In genomic region chr12:24754690-24755638, GRCh38 we compare ENCODE assay signal across 8 cellular contexts.
DNase-seq lines count a peak whose midpoint lies in the region; ATAC-seq and TF ChIP-seq lines count a peak whose summit lies in the region.

No MANE protein-coding gene starts in this region.

- DNase-seq in A172 (ENCODE audit: low spot score) (peak; percentile 46), GM23338 (ENCODE audit: low spot score) (no peak), left lobe of liver (ENCODE audit: low spot score) (peak; percentile 46), left ventricle myocardium inferior (no peak), colonic mucosa (no peak), ecto neural progenitor cell (ENCODE audit: low spot score) (no peak)
- peak; percentile 39 to 48 for DNase-seq in activated T-cell treated with anti-CD3 and anti-CD28 coated beads, Interleukin-2, amount 50 U/mL, for 72 hours

- no peaks in the 10 kb centered on the region for H3K9me3 Mint-ChIP-seq in GM23338
- peaks cover 0 to 2% of the 10 kb centered on the region in 2 donors for H3K9me3 Mint-ChIP-seq in activated T-cell treated with anti-CD3 and anti-CD28 coated beads, Interleukin-2, amount 50 U/mL, for 72 hours

- H3K27me3 ChIP-seq in GM23338 (ENCODE audit: insufficient read depth) = no peaks in the 10 kb centered on the region
- H3K27me3 ChIP-seq in left ventricle myocardium inferior (ENCODE audit: low read depth) = peaks cover 8% of the 10 kb centered on the region
- no peaks in the 10 kb centered on the region for H3K27me3 ChIP-seq in colonic mucosa

- no peaks in the 10 kb centered on the region for H3K36me3 ChIP-seq in GM23338 (ENCODE audit: insufficient read depth)
- H3K36me3 ChIP-seq in left ventricle myocardium inferior = no peaks in the 10 kb centered on the region
- H3K36me3 ChIP-seq in colonic mucosa = no peaks in the 10 kb centered on the region

- H3K79me2 ChIP-seq in GM23338 (replicated peaks; ENCODE audit: insufficient read depth) = no peaks in the 10 kb centered on the region

- no peaks in the 10 kb centered on the region for H3K9me3 ChIP-seq in left ventricle myocardium inferior (replicated peaks)
- no peaks in the 10 kb centered on the region for H3K9me3 ChIP-seq in colonic mucosa

- H3K4me3 ChIP-seq in GM23338 = no peak overlapping the region
- no peak overlapping the region for H3K4me3 ChIP-seq in left ventricle myocardium inferior
- H3K4me3 ChIP-seq in colonic mucosa = no peak overlapping the region

- peak overlapping the region; percentile 4; the same call in 1 of the 2 replicates for H2AFZ ChIP-seq in GM23338

- H3K9ac ChIP-seq in colonic mucosa (ENCODE audit: low read depth in 2 of 2, low read length in 2 of 2) = no peak overlapping the region

- H3K4me2 ChIP-seq in GM23338 = no peak overlapping the region

- intact Hi-C loops in left ventricle myocardium inferior (cut with micrococcal nuclease) = no loop called here
- intact Hi-C loops in colonic mucosa (cut with DNase I) = no loop called here

- H3K27me3 Mint-ChIP-seq in GM23338 (ENCODE audit: insufficient read depth, low read depth, poor library complexity) = peaks cover 5% of the 10 kb centered on the region
- H3K27me3 Mint-ChIP-seq in activated T-cell treated with anti-CD3 and anti-CD28 coated beads, Interleukin-2, amount 50 U/mL, for 72 hours (ENCODE audit: low read depth) = peaks cover 28% of the 10 kb centered on the region

- H3K27ac Mint-ChIP-seq in GM23338 = no peak overlapping the region
- H3K27ac Mint-ChIP-seq in activated T-cell treated with anti-CD3 and anti-CD28 coated beads, Interleukin-2, amount 50 U/mL, for 72 hours = peak overlapping the region; percentile 74

- H3K4me1 ChIP-seq in GM23338 (ENCODE audit: insufficient read depth) (peaks cover 2% of the 10 kb centered on the region), left ventricle myocardium inferior (no peaks in the 10 kb centered on the region), colonic mucosa (no peaks in the 10 kb centered on the region)

- TF ChIP-seq CTCF in GM23338 (conservative IDR thresholded peaks at IDR 0.05; ENCODE audit: low read depth in 2 of 2) (no peak), left ventricle myocardium inferior (IDR thresholded peaks at IDR 0.05; ENCODE audit: borderline replicate concordance) (no peak), colonic mucosa (IDR thresholded peaks at IDR 0.05) (no peak)

- H3K27ac ChIP-seq in GM23338 (ENCODE audit: low read depth) = no peak overlapping the region
- H3K27ac ChIP-seq in left ventricle myocardium inferior (replicated peaks) = no peak overlapping the region
- H3K27ac ChIP-seq in colonic mucosa = no peak overlapping the region

- no peaks in the 10 kb centered on the region for H4K20me1 ChIP-seq in GM23338 (replicated peaks; ENCODE audit: insufficient read depth)

- ATAC-seq in GM23338 (no peak), left lobe of liver (peak; percentile 87), HG02852 (IDR thresholded peaks at IDR 0.05; ENCODE audit: unreplicated experiment) (no peak)
- ATAC-seq in activated T-cell treated with anti-CD3 and anti-CD28 coated beads, Interleukin-2, amount 50 U/mL, for 72 hours (replicated peaks in 1 of 2) = peak; percentile 93

- H3K4me1 Mint-ChIP-seq in GM23338 = peaks cover 18% of the 10 kb centered on the region
- peaks cover 46% of the 10 kb centered on the region for H3K4me1 Mint-ChIP-seq in activated T-cell treated with anti-CD3 and anti-CD28 coated beads, Interleukin-2, amount 50 U/mL, for 72 hours (ENCODE audit: low read depth)

- H3K9me2 ChIP-seq in GM23338 (ENCODE audit: insufficient read depth) = peaks cover 9% of the 10 kb centered on the region; the same call in 1 of the 2 replicates

- H3F3A ChIP-seq in GM23338 (replicated peaks; ENCODE audit: low read depth) = no peaks in the 10 kb centered on the region

- no peaks in the 10 kb centered on the region for H3K36me3 Mint-ChIP-seq in GM23338 (ENCODE audit: low read depth)
- H3K36me3 Mint-ChIP-seq in activated T-cell treated with anti-CD3 and anti-CD28 coated beads, Interleukin-2, amount 50 U/mL, for 72 hours (ENCODE audit: insufficient read depth in 2 of 2) = no peaks in the 10 kb centered on the region

- H3K4me3 Mint-ChIP-seq in GM23338 = no peak overlapping the region
- peak overlapping the region; percentile 52 to 61 for H3K4me3 Mint-ChIP-seq in activated T-cell treated with anti-CD3 and anti-CD28 coated beads, Interleukin-2, amount 50 U/mL, for 72 hours

TF ChIP-seq in GM23338, 12 proteins besides CTCF, POLR2A, EP300 and RAD21 (continues in another document):
- TF ChIP-seq POLR2AphosphoS5 (IDR thresholded peaks at IDR 0.05; ENCODE audit: low read depth) (no peak), NANOG (IDR thresholded peaks at IDR 0.05; ENCODE audit: borderline replicate concordance) (no peak), ZNF331 (CRISPR knock-in tag; IDR thresholded peaks at IDR 0.05; ENCODE audit: low read depth) (no peak), ETS1 (IDR thresholded peaks at IDR 0.05) (no peak), STAT1 (IDR thresholded peaks at IDR 0.05; ENCODE audit: unreplicated experiment) (no peak), REST (IDR thresholded peaks at IDR 0.05; ENCODE audit: unreplicated experiment) (no peak), ZNF114 (CRISPR knock-in tag; IDR thresholded peaks at IDR 0.05) (no peak), CREB1 (CRISPR knock-in tag; IDR thresholded peaks at IDR 0.05; ENCODE audit: low read depth) (no peak), EZH2 (IDR thresholded peaks at IDR 0.05; ENCODE audit: low read depth, unreplicated experiment) (no peak), EZH2phosphoT487 (IDR thresholded peaks at IDR 0.05; ENCODE audit: unreplicated experiment) (no peak), JUNB (IDR thresholded peaks at IDR 0.05; ENCODE audit: unreplicated experiment) (no peak)

Comparison
In these comparisons a context has a peak if more than half of its experiments do, and no peak if none do; other contexts are left out.
1. DNase-seq: peak in A172 (single experiment), activated T-cell treated with anti-CD3 and anti-CD28 coated beads, Interleukin-2, amount 50 U/mL, for 72 hours (2 of 2) and left lobe of liver (single experiment); none in GM23338 (single experiment), left ventricle myocardium inferior (single experiment), colonic mucosa (single experiment) and ecto neural progenitor cell (single experiment).
2. ATAC-seq: peak in activated T-cell treated with anti-CD3 and anti-CD28 coated beads, Interleukin-2, amount 50 U/mL, for 72 hours (2 of 2) and left lobe of liver (single experiment); none in GM23338 (single experiment) and HG02852 (single experiment).